18 cellular contexts compared by ENCODE assay signal in the genomic region with DNA sequence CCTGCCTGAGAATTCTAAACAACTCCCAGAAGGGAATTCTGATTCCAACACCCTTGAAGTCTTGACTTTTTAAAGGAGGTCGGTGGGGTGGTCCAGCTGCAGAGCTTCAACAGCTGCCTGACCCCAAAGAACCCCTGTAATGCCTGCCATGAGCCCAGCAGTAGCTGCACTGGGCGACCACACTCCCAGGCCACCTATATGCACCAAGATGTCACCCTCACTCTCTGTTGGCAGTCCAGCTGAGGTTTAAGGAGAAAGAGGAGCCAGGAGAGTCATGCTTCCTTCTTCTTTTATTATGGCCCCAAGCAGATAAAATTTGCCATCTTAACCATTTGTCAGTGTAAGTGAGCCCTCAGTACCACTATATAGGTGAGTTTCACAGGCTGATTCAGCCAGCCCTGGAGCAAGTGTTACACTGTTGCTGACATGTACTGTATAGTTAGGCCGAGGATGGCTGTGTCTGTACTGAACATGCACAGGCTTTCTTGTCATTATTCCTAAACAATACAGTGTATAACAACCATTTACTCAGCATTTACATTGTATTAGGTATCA. TPM values are rescaled to one million over a fixed set of nuclear protein-coding genes. Genes with fewer than 3 reads are reported as not detected.
DNase-seq lines count a peak whose midpoint lies in the region; ATAC-seq and TF ChIP-seq lines count a peak whose summit lies in the region.
"Had no signal": no experiment of that assay in that cellular context is flagged by ENCODE, and none has a peak within 500 bp of the region (broad histone marks: within the 10 kb centered on the region; RNA-seq: fewer than 3 reads in every experiment).

No MANE protein-coding gene starts in this region.

- ATAC-seq in CD4-positive, alpha-beta T cell (ENCODE audit: poor library complexity), result no peak
- peak; percentile 2 for ATAC-seq in left lobe of liver
- ATAC-seq in HG02970 (IDR thresholded peaks at IDR 0.05; ENCODE audit: low FRiP score, unreplicated experiment), result no peak
- ATAC-seq: HCT116 had no signal

- no peak overlapping the region for H3K27ac ChIP-seq in CD4-positive, alpha-beta T cell (ENCODE audit: low read depth, low read length)
- H3K27ac ChIP-seq in prostate gland, result peak overlapping the region; percentile 44 to 47

- WGBS in prostate gland, result 46% methylated on average over 3 of the region's 3 CpGs

- POLR2A ChIA-PET in CD4-positive, alpha-beta T cell (lab: Charles Lee), result interaction anchor here (1.3 kb wide), 1 partner anchor 10 kb away, joined by 3 read pairs; no protein-coding TSS in a partner anchor

- H3K9me3 ChIP-seq in CD4-positive, alpha-beta T cell (ENCODE audit: control insufficient read depth, low read length), result no peaks in the 10 kb centered on the region
- H3K9me3 ChIP-seq in prostate gland, result no peaks in the 10 kb centered on the region

- H3K36me3 Mint-ChIP-seq in CD4-positive, alpha-beta T cell (ENCODE audit: low read depth), result peaks cover 80% of the 10 kb centered on the region

- intact Hi-C loops in CD4-positive, alpha-beta T cell (cut with DNase I, micrococcal nuclease), result no loop called here
- intact Hi-C loops in prostate gland (cut with DNase I), result no loop called here

- no peaks in the 10 kb centered on the region for H3K9me3 Mint-ChIP-seq in CD4-positive, alpha-beta T cell
- H3K9me3 Mint-ChIP-seq: activated naive CD8-positive, alpha-beta T cell treated with anti-CD3 and anti-CD28 coated beads for 36 hours; T-helper 2 cell treated with Interferon-gamma antibody and Interleukin-4, amounts not matched to agents 5 μg/mL and 100 μg/mL, for 36 hours had no signal

- TF ChIP-seq CTCF in CD4-positive, alpha-beta T cell (IDR thresholded peaks at IDR 0.05), result no peak
- TF ChIP-seq CTCF in prostate gland (IDR thresholded peaks at IDR 0.05), result no peak

- H3K4me1 Mint-ChIP-seq in CD4-positive, alpha-beta T cell (ENCODE audit: low read depth), result peaks cover 16% of the 10 kb centered on the region

- H3K36me3 ChIP-seq in prostate gland, result no peaks in the 10 kb centered on the region

- H3K27ac Mint-ChIP-seq in CD4-positive, alpha-beta T cell, result peak overlapping the region; percentile 25
- H3K27ac Mint-ChIP-seq: activated naive CD8-positive, alpha-beta T cell treated with anti-CD3 and anti-CD28 coated beads for 36 hours had no signal

- no peaks in the 10 kb centered on the region for H3K4me1 ChIP-seq in prostate gland (replicated peaks)

- CTCF ChIA-PET in CD4-positive, alpha-beta T cell (lab: Charles Lee), result interaction anchor here (0.6 kb wide), 1 partner anchor 12 kb away, joined by 4 read pairs; no protein-coding TSS in a partner anchor

- no peak for DNase-seq in CD4-positive, alpha-beta T cell
- DNase-seq in RPMI7951 (ENCODE audit: low read depth) (peak; percentile 11), left lobe of liver (ENCODE audit: low spot score) (no peak), prostate gland (ENCODE audit: low spot score) (no peak), NCI-H2107 (lab: John Stamatoyannopoulos, UW) (no peak), AG08395 (ENCODE audit: low spot score) (no peak), retina (no peak)
- DNase-seq: activated CD4-positive, CD25-positive, alpha-beta regulatory T cell treated with anti-CD3 and anti-CD28 coated beads, Interleukin-2, amount 50 U/mL, for 72 hours; central memory CD4-positive, alpha-beta T cell; effector CD4-positive, alpha-beta T cell; NCI-H82; nucleus accumbens; small intestine; stimulated activated naive CD4-positive, alpha-beta T cell treated with Interleukin-2 at 50 U/mL for 16 hours had no signal

- no peak overlapping the region for H3K4me3 Mint-ChIP-seq in CD4-positive, alpha-beta T cell
- H3K4me3 Mint-ChIP-seq: activated naive CD8-positive, alpha-beta T cell treated with anti-CD3 and anti-CD28 coated beads for 36 hours had no signal

- no peak for TF ChIP-seq POLR2A in prostate gland (IDR thresholded peaks at IDR 0.05)

- no peaks in the 10 kb centered on the region for H3K27me3 Mint-ChIP-seq in CD4-positive, alpha-beta T cell
- H3K27me3 Mint-ChIP-seq: activated naive CD8-positive, alpha-beta T cell treated with anti-CD3 and anti-CD28 coated beads for 36 hours had no signal

- no peak overlapping the region for H3K4me3 ChIP-seq in prostate gland

- H3K27me3 ChIP-seq in CD4-positive, alpha-beta T cell (ENCODE audit: control insufficient read depth, insufficient read depth, low read length), result no peaks in the 10 kb centered on the region
- H3K27me3 ChIP-seq in prostate gland (replicated peaks; ENCODE audit: insufficient read depth), result no peaks in the 10 kb centered on the region

RNA-seq across cellular contexts. Expression of a gene that starts 53.9 kb away (rescaled TPM):
- total RNA-seq in CD4-positive, alpha-beta T cell, result 10 to 100 TPM; 79.2 to 83.8 TPM
- 100.0 and 105 TPM in 2 replicates for total RNA-seq in RPMI7951 (2014; rRNA removed; shearing (Covaris generic))
- total RNA-seq in left lobe of liver (159 TPM), prostate gland (100 to 1,000 TPM; 123 to 261 TPM)
